In the genomic region with DNA sequence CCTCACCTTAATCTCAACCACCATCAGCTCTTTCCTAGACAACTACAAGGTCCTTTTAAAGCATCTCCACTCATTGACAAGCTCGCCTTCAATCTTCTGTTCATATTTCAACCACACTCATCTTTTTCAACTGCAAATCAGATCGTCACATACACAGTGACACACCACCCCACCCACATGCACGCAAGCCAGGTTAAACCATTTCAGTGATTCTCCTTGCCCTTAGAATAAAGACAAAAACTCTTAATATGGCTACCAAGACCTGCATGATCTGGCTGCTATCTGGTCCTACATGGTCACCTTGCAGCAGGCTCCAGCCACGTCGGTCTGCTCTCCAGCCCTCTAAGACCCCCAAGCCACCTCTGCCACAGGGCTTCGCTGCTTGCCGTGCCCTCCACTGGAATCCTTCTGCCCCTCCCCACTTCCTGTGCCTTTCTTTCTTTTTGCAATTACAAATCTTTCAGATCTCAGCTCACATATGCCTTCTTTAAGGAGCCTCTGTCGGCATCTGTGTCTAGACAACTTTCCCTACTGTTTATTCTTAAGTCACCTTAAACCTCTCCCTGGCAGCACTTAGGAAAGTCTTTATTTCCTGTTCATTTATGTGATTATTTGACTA, we compare ENCODE assay signal across 17 cellular contexts.
DNase-seq lines count a peak whose midpoint lies in the region; ATAC-seq lines count a peak whose summit lies in the region.
"Had no signal": no experiment of that assay in that cellular context is flagged by ENCODE, and none has a peak within 500 bp of the region (broad histone marks: within the 10 kb centered on the region; RNA-seq: fewer than 3 reads in every experiment).

No MANE protein-coding gene starts in this region.

- peak overlapping the region; percentile 48 for H3K4me3 ChIP-seq in CD8-positive, alpha-beta memory T cell (ENCODE audit: low read length)
- H3K4me3 ChIP-seq: ascending aorta, left ventricle myocardium inferior, spleen, uterus had no signal

- H3K36me3 Mint-ChIP-seq in CD8-positive, alpha-beta memory T cell, result no peaks in the 10 kb centered on the region
- peaks cover 10% of the 10 kb centered on the region for H3K36me3 Mint-ChIP-seq in activated naive CD4-positive, alpha-beta T cell treated with anti-CD3 and anti-CD28 coated beads, Interleukin-2, amount 50 U/mL, for 24 hours

- peak overlapping the region in 2 of 7 donors; percentile 27 to 33 for H3K4me3 Mint-ChIP-seq in CD8-positive, alpha-beta memory T cell
- peak overlapping the region; percentile 72 for H3K4me3 Mint-ChIP-seq in activated naive CD4-positive, alpha-beta T cell treated with anti-CD3 and anti-CD28 coated beads, Interleukin-2, amount 50 U/mL, for 24 hours
- H3K4me3 Mint-ChIP-seq: activated T-helper 1 cell treated with anti-CD3 and anti-CD28 coated beads, Interleukin-12 subunit alpha, Interleukin-12 subunit beta, Interleukin-2, Interleukin-4 antibody, amounts not matched to agents 30 ng/mL and 10 ng/mL and 1 ng/mL, durations not matched to agents 14 hours and 24 hours and 36 hours had no signal

- H3K9me3 ChIP-seq in CD8-positive, alpha-beta memory T cell (ENCODE audit: low read length), result no peaks in the 10 kb centered on the region
- H3K9me3 ChIP-seq: ascending aorta, left ventricle myocardium inferior, uterus had no signal

- no peak for ATAC-seq in HG03342 (IDR thresholded peaks at IDR 0.05; ENCODE audit: unreplicated experiment)
- ATAC-seq in HG03095 (IDR thresholded peaks at IDR 0.05; ENCODE audit: unreplicated experiment), result no peak
- ATAC-seq: effector memory CD8-positive, alpha-beta T cell had no signal

- H3K27me3 Mint-ChIP-seq in CD8-positive, alpha-beta memory T cell, result peaks cover 2 to 3% of the 10 kb centered on the region in 2 donors
- no peaks in the 10 kb centered on the region for H3K27me3 Mint-ChIP-seq in activated naive CD4-positive, alpha-beta T cell treated with anti-CD3 and anti-CD28 coated beads, Interleukin-2, amount 50 U/mL, for 24 hours
- H3K27me3 Mint-ChIP-seq: effector memory CD8-positive, alpha-beta T cell had no signal

- H3K36me3 ChIP-seq in CD8-positive, alpha-beta memory T cell (ENCODE audit: insufficient read depth, low read length), result no peaks in the 10 kb centered on the region
- H3K36me3 ChIP-seq: ascending aorta, left ventricle myocardium inferior, spleen, uterus had no signal

- H3K4me1 Mint-ChIP-seq in CD8-positive, alpha-beta memory T cell, result peaks cover 0 to 9% (median 7%) of the 10 kb centered on the region in 3 donors
- H3K4me1 Mint-ChIP-seq in activated naive CD4-positive, alpha-beta T cell treated with anti-CD3 and anti-CD28 coated beads, Interleukin-2, amount 50 U/mL, for 24 hours, result peaks cover 31% of the 10 kb centered on the region

- CTCF ChIA-PET in CD8-positive, alpha-beta memory T cell (lab: Charles Lee), result no interaction called here

- peak in 1 of 5 donors; percentile 20 for DNase-seq in CD8-positive, alpha-beta memory T cell
- peak; percentile 4 to 18 for DNase-seq in activated CD4-positive, alpha-beta T cell treated with anti-CD3 and anti-CD28 coated beads, Interleukin-2, amount 50 U/mL, for 4 hours
- DNase-seq in stimulated activated CD4-positive, alpha-beta T cell treated with anti-CD3 and anti-CD28 coated beads, Interleukin-4, amount 100 ng/mL, for 1 hour, result peak; percentile 40
- DNase-seq in AG08395 (ENCODE audit: low spot score) (no peak), NOMO-1 (lab: John Stamatoyannopoulos, UW; ENCODE audit: unreplicated experiment in 2 of 2) (no peak)
- DNase-seq: effector memory CD8-positive, alpha-beta T cell; left ventricle myocardium inferior; NCI-H187; NK-92 treated with Interleukin-12 subunit alpha and Interleukin-12 subunit beta, amount 100 ng/mL, for 24 hours; spleen; uterus had no signal

- no peaks in the 10 kb centered on the region for H3K4me1 ChIP-seq in CD8-positive, alpha-beta memory T cell (ENCODE audit: insufficient read depth, low read length)
- H3K4me1 ChIP-seq: ascending aorta, left ventricle myocardium inferior, spleen, uterus had no signal

- H3K27ac Mint-ChIP-seq in CD8-positive, alpha-beta memory T cell, result peak overlapping the region in 4 of 8 donors; percentile 7 to 75 (median 32)
- peak overlapping the region; percentile 27 for H3K27ac Mint-ChIP-seq in activated naive CD4-positive, alpha-beta T cell treated with anti-CD3 and anti-CD28 coated beads, Interleukin-2, amount 50 U/mL, for 24 hours
- H3K27ac Mint-ChIP-seq: activated T-helper 1 cell treated with anti-CD3 and anti-CD28 coated beads, Interleukin-12 subunit alpha, Interleukin-12 subunit beta, Interleukin-2, Interleukin-4 antibody, amounts not matched to agents 30 ng/mL and 10 ng/mL and 1 ng/mL, durations not matched to agents 14 hours and 24 hours and 36 hours; effector memory CD8-positive, alpha-beta T cell had no signal

- POLR2A ChIA-PET in CD8-positive, alpha-beta memory T cell (lab: Charles Lee), result no interaction called here

- H3K27me3 ChIP-seq in CD8-positive, alpha-beta memory T cell (ENCODE audit: insufficient read depth, low read length, poor library complexity, severe bottlenecking), result no peaks in the 10 kb centered on the region
- H3K27me3 ChIP-seq: ascending aorta, spleen, uterus had no signal

- no peak overlapping the region for H3K27ac ChIP-seq in CD8-positive, alpha-beta memory T cell (ENCODE audit: low read depth, low read length)
- H3K27ac ChIP-seq: ascending aorta, left ventricle myocardium inferior, spleen, uterus, VCaP had no signal

- peaks cover 0 to 2% (median 0%) of the 10 kb centered on the region in 5 donors for H3K9me3 Mint-ChIP-seq in CD8-positive, alpha-beta memory T cell
- H3K9me3 Mint-ChIP-seq in activated naive CD4-positive, alpha-beta T cell treated with anti-CD3 and anti-CD28 coated beads, Interleukin-2, amount 50 U/mL, for 24 hours, result no peaks in the 10 kb centered on the region
- H3K9me3 Mint-ChIP-seq: activated T-helper 1 cell treated with anti-CD3 and anti-CD28 coated beads, Interleukin-12 subunit alpha, Interleukin-12 subunit beta, Interleukin-2, Interleukin-4 antibody, amounts not matched to agents 30 ng/mL and 10 ng/mL and 1 ng/mL, durations not matched to agents 14 hours and 24 hours and 36 hours had no signal

Comparison
In these comparisons a context has a peak if more than half of its experiments do, and no peak if none do; other contexts are left out.
1. DNase-seq: peak in activated CD4-positive, alpha-beta T cell treated with anti-CD3 and anti-CD28 coated beads, Interleukin-2, amount 50 U/mL, for 4 hours (2 of 2) and stimulated activated CD4-positive, alpha-beta T cell treated with anti-CD3 and anti-CD28 coated beads, Interleukin-4, amount 100 ng/mL, for 1 hour (single experiment); none in AG08395 (single experiment) and NOMO-1 (0 of 2).